1 cellular context compared by ENCODE assay signal in the genomic region with DNA sequence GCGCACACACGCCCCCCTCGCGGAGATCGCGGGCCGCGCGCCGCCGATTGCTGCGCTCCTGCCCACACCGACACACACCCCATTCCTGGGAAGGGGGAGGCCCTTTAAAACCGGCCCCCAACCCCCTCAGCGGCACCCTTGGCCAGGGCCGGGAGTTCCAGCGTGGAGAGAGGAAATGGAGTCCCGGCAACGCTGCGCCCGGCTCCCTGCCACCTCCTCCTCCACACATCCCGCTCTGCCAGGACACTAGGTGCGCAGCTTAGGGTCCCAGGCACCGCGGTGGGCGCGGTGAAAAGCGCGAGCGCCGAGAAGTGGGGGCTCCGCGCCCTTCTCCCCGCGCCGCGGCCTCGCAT.
TF ChIP-seq lines count a peak whose summit lies in the region.

No MANE protein-coding gene starts in this region.

TF ChIP-seq in GM12878, 131 proteins besides CTCF, POLR2A, EP300 and RAD21:
- TF ChIP-seq ZNF274 (IDR thresholded peaks at IDR 0.05; ENCODE audit: insufficient read depth, insufficient read length) (no peak), CREB1 (IDR thresholded peaks at IDR 0.05; ENCODE audit: low read depth) (no peak), SIX5 (IDR thresholded peaks at IDR 0.05; ENCODE audit: low read depth, low read length, severe bottlenecking) (no peak), RB1 (IDR thresholded peaks at IDR 0.05; ENCODE audit: borderline replicate concordance) (no peak), LARP7 (IDR thresholded peaks at IDR 0.05) (peak; percentile 62; the same call in 1 of the 2 replicates)
